1 cellular context compared by ENCODE assay signal in the genomic region with DNA sequence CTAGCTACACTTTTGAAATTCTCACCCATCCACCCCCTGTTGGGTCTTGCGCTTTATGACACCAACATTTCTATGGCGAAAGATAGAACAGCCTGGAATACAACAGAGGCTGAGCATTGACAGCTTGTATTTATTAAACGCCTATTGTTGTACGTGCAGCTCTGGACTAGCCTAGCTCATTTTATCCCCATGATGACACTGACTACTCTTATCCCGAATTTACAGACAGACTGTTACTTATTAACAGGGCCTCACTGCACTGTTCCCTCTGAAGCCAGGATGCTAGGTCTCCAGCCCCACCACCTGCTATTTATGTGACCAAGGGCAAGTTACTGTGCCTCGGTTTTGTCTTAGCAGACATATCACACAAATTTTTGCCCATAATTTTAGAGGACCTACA.
A peak's percentile ranks its signal among the peaks of the same experiment; 100 is the strongest.
TF ChIP-seq lines count a peak whose summit lies in the region.

No MANE protein-coding gene starts in this region.

TF ChIP-seq in HepG2, 621 proteins besides CTCF, POLR2A, EP300 and RAD21 (continued from another document and continues in another):
- TF ChIP-seq, protein P1, sequence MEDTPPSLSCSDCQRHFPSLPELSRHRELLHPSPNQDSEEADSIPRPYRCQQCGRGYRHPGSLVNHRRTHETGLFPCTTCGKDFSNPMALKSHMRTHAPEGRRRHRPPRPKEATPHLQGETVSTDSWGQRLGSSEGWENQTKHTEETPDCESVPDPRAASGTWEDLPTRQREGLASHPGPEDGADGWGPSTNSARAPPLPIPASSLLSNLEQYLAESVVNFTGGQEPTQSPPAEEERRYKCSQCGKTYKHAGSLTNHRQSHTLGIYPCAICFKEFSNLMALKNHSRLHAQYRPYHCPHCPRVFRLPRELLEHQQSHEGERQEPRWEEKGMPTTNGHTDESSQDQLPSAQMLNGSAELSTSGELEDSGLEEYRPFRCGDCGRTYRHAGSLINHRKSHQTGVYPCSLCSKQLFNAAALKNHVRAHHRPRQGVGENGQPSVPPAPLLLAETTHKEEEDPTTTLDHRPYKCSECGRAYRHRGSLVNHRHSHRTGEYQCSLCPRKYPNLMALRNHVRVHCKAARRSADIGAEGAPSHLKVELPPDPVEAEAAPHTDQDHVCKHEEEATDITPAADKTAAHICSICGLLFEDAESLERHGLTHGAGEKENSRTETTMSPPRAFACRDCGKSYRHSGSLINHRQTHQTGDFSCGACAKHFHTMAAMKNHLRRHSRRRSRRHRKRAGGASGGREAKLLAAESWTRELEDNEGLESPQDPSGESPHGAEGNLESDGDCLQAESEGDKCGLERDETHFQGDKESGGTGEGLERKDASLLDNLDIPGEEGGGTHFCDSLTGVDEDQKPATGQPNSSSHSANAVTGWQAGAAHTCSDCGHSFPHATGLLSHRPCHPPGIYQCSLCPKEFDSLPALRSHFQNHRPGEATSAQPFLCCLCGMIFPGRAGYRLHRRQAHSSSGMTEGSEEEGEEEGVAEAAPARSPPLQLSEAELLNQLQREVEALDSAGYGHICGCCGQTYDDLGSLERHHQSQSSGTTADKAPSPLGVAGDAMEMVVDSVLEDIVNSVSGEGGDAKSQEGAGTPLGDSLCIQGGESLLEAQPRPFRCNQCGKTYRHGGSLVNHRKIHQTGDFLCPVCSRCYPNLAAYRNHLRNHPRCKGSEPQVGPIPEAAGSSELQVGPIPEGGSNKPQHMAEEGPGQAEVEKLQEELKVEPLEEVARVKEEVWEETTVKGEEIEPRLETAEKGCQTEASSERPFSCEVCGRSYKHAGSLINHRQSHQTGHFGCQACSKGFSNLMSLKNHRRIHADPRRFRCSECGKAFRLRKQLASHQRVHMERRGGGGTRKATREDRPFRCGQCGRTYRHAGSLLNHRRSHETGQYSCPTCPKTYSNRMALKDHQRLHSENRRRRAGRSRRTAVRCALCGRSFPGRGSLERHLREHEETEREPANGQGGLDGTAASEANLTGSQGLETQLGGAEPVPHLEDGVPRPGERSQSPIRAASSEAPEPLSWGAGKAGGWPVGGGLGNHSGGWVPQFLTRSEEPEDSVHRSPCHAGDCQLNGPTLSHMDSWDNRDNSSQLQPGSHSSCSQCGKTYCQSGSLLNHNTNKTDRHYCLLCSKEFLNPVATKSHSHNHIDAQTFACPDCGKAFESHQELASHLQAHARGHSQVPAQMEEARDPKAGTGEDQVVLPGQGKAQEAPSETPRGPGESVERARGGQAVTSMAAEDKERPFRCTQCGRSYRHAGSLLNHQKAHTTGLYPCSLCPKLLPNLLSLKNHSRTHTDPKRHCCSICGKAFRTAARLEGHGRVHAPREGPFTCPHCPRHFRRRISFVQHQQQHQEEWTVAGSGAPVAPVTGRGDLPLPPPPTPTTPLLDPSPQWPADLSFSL (CRISPR knock-in tag; IDR thresholded peaks at IDR 0.05), result no peak
- TF ChIP-seq FOXP1 (IDR thresholded peaks at IDR 0.05) (no peak), FOXP1 (CRISPR knock-in tag; IDR thresholded peaks at IDR 0.05) (peak; percentile 32; the same call in 1 of the 2 replicates), NFYC (CRISPR knock-in tag; IDR thresholded peaks at IDR 0.05) (no peak), HNF4A (CRISPR knock-in tag; IDR thresholded peaks at IDR 0.05) (no peak), BCL6 (CRISPR knock-in tag; IDR thresholded peaks at IDR 0.05) (no peak), SMAD9 (CRISPR knock-in tag; IDR thresholded peaks at IDR 0.05) (no peak), ZIK1 (CRISPR knock-in tag; IDR thresholded peaks at IDR 0.05; ENCODE audit: borderline replicate concordance, low read depth) (no peak), HNRNPK (IDR thresholded peaks at IDR 0.05; ENCODE audit: low read depth, low read length, poor library complexity, severe bottlenecking) (no peak), TRIM24 (CRISPR knock-in tag; IDR thresholded peaks at IDR 0.05) (no peak), GATAD2A (CRISPR knock-in tag; IDR thresholded peaks at IDR 0.05) (peak; percentile 57), ZNF350 (CRISPR knock-in tag; IDR thresholded peaks at IDR 0.05; ENCODE audit: borderline replicate concordance, low read depth) (no peak), ZNF230 (CRISPR knock-in tag; IDR thresholded peaks at IDR 0.05) (no peak), GPN1 (CRISPR knock-in tag; IDR thresholded peaks at IDR 0.05; ENCODE audit: borderline replicate concordance) (no peak)
- TF ChIP-seq, protein P2, sequence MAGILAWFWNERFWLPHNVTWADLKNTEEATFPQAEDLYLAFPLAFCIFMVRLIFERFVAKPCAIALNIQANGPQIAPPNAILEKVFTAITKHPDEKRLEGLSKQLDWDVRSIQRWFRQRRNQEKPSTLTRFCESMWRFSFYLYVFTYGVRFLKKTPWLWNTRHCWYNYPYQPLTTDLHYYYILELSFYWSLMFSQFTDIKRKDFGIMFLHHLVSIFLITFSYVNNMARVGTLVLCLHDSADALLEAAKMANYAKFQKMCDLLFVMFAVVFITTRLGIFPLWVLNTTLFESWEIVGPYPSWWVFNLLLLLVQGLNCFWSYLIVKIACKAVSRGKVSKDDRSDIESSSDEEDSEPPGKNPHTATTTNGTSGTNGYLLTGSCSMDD (CRISPR knock-in tag; IDR thresholded peaks at IDR 0.05), result no peak
- TF ChIP-seq, protein P3, sequence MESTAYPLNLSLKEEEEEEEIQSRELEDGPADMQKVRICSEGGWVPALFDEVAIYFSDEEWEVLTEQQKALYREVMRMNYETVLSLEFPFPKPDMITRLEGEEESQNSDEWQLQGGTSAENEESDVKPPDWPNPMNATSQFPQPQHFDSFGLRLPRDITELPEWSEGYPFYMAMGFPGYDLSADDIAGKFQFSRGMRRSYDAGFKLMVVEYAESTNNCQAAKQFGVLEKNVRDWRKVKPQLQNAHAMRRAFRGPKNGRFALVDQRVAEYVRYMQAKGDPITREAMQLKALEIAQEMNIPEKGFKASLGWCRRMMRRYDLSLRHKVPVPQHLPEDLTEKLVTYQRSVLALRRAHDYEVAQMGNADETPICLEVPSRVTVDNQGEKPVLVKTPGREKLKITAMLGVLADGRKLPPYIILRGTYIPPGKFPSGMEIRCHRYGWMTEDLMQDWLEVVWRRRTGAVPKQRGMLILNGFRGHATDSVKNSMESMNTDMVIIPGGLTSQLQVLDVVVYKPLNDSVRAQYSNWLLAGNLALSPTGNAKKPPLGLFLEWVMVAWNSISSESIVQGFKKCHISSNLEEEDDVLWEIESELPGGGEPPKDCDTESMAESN (CRISPR knock-in tag; conservative IDR thresholded peaks at IDR 0.05), result no peak
- TF ChIP-seq, protein P4, sequence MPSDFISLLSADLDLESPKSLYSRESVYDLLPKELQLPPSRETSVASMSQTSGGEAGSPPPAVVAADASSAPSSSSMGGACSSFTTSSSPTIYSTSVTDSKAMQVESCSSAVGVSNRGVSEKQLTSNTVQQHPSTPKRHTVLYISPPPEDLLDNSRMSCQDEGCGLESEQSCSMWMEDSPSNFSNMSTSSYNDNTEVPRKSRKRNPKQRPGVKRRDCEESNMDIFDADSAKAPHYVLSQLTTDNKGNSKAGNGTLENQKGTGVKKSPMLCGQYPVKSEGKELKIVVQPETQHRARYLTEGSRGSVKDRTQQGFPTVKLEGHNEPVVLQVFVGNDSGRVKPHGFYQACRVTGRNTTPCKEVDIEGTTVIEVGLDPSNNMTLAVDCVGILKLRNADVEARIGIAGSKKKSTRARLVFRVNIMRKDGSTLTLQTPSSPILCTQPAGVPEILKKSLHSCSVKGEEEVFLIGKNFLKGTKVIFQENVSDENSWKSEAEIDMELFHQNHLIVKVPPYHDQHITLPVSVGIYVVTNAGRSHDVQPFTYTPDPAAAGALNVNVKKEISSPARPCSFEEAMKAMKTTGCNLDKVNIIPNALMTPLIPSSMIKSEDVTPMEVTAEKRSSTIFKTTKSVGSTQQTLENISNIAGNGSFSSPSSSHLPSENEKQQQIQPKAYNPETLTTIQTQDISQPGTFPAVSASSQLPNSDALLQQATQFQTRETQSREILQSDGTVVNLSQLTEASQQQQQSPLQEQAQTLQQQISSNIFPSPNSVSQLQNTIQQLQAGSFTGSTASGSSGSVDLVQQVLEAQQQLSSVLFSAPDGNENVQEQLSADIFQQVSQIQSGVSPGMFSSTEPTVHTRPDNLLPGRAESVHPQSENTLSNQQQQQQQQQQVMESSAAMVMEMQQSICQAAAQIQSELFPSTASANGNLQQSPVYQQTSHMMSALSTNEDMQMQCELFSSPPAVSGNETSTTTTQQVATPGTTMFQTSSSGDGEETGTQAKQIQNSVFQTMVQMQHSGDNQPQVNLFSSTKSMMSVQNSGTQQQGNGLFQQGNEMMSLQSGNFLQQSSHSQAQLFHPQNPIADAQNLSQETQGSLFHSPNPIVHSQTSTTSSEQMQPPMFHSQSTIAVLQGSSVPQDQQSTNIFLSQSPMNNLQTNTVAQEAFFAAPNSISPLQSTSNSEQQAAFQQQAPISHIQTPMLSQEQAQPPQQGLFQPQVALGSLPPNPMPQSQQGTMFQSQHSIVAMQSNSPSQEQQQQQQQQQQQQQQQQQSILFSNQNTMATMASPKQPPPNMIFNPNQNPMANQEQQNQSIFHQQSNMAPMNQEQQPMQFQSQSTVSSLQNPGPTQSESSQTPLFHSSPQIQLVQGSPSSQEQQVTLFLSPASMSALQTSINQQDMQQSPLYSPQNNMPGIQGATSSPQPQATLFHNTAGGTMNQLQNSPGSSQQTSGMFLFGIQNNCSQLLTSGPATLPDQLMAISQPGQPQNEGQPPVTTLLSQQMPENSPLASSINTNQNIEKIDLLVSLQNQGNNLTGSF (CRISPR knock-in tag; IDR thresholded peaks at IDR 0.05), result no peak
- TF ChIP-seq, protein P5, sequence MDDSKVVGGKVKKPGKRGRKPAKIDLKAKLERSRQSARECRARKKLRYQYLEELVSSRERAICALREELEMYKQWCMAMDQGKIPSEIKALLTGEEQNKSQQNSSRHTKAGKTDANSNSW (CRISPR knock-in tag; IDR thresholded peaks at IDR 0.05; ENCODE audit: borderline replicate concordance), result no peak
- TF ChIP-seq, protein P6, sequence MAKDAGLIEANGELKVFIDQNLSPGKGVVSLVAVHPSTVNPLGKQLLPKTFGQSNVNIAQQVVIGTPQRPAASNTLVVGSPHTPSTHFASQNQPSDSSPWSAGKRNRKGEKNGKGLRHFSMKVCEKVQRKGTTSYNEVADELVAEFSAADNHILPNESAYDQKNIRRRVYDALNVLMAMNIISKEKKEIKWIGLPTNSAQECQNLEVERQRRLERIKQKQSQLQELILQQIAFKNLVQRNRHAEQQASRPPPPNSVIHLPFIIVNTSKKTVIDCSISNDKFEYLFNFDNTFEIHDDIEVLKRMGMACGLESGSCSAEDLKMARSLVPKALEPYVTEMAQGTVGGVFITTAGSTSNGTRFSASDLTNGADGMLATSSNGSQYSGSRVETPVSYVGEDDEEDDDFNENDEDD (CRISPR knock-in tag; IDR thresholded peaks at IDR 0.05; ENCODE audit: borderline replicate concordance), result no peak
- TF ChIP-seq, protein P7, sequence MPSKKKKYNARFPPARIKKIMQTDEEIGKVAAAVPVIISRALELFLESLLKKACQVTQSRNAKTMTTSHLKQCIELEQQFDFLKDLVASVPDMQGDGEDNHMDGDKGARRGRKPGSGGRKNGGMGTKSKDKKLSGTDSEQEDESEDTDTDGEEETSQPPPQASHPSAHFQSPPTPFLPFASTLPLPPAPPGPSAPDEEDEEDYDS (CRISPR knock-in tag; IDR thresholded peaks at IDR 0.05), result peak; percentile 92
- TF ChIP-seq, protein P8, sequence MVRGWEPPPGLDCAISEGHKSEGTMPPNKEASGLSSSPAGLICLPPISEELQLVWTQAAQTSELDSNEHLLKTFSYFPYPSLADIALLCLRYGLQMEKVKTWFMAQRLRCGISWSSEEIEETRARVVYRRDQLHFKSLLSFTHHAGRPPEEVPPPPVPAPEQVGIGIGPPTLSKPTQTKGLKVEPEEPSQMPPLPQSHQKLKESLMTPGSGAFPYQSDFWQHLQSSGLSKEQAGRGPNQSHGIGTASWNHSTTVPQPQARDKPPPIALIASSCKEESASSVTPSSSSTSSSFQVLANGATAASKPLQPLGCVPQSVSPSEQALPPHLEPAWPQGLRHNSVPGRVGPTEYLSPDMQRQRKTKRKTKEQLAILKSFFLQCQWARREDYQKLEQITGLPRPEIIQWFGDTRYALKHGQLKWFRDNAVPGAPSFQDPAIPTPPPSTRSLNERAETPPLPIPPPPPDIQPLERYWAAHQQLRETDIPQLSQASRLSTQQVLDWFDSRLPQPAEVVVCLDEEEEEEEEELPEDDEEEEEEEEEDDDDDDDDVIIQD (CRISPR knock-in tag; IDR thresholded peaks at IDR 0.05; ENCODE audit: low read depth), result peak; percentile 54
- TF ChIP-seq, protein P9, sequence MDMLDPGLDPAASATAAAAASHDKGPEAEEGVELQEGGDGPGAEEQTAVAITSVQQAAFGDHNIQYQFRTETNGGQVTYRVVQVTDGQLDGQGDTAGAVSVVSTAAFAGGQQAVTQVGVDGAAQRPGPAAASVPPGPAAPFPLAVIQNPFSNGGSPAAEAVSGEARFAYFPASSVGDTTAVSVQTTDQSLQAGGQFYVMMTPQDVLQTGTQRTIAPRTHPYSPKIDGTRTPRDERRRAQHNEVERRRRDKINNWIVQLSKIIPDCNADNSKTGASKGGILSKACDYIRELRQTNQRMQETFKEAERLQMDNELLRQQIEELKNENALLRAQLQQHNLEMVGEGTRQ (IDR thresholded peaks at IDR 0.05; ENCODE audit: low read depth, low read length), result no peak
- TF ChIP-seq, protein P9 (CRISPR knock-in tag; IDR thresholded peaks at IDR 0.05; ENCODE audit: borderline replicate concordance), result no peak; the same call in 1 of the 2 replicates
- TF ChIP-seq, protein P10, sequence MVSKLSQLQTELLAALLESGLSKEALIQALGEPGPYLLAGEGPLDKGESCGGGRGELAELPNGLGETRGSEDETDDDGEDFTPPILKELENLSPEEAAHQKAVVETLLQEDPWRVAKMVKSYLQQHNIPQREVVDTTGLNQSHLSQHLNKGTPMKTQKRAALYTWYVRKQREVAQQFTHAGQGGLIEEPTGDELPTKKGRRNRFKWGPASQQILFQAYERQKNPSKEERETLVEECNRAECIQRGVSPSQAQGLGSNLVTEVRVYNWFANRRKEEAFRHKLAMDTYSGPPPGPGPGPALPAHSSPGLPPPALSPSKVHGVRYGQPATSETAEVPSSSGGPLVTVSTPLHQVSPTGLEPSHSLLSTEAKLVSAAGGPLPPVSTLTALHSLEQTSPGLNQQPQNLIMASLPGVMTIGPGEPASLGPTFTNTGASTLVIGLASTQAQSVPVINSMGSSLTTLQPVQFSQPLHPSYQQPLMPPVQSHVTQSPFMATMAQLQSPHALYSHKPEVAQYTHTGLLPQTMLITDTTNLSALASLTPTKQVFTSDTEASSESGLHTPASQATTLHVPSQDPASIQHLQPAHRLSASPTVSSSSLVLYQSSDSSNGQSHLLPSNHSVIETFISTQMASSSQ (IDR thresholded peaks at IDR 0.05; ENCODE audit: low read depth), result peak; percentile 90
- TF ChIP-seq, protein P10 (CRISPR knock-in tag; IDR thresholded peaks at IDR 0.05; ENCODE audit: borderline replicate concordance), result peak; percentile 86; the same call in 1 of the 2 replicates
